In the genomic region with DNA sequence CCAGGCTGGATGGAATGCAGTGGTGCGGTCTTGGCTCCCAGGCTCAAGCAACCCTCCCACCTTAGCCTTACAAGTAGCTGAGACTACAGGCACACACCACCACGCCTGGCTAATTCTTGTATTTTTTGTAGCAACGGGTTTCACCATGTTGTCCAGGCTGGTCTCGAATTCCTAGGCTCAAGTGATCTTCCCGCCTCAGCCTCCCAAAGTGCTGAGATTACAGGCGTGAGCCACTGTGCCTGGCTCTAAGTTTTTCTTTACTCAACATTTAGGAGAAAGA, we compare ENCODE assay signal across 1 cellular context. TPM values are rescaled to one million over a fixed set of nuclear protein-coding genes. Genes with fewer than 3 reads are reported as not detected.
"Had no signal": no experiment of that assay in that cellular context is flagged by ENCODE, and none has a peak within 500 bp of the region (broad histone marks: within the 10 kb centered on the region; RNA-seq: fewer than 3 reads in every experiment).

No MANE protein-coding gene starts in this region.

RNA-seq across cellular contexts. Expression of gene IGF2BP2, which starts 26.1 kb away (rescaled TPM):
- total RNA-seq: T-helper 2 cell treated with Interferon-gamma antibody and Interleukin-4, amounts not matched to agents 100 ng/mL and 5 ng/mL, for 36 hours had no signal
